In the genomic region with DNA sequence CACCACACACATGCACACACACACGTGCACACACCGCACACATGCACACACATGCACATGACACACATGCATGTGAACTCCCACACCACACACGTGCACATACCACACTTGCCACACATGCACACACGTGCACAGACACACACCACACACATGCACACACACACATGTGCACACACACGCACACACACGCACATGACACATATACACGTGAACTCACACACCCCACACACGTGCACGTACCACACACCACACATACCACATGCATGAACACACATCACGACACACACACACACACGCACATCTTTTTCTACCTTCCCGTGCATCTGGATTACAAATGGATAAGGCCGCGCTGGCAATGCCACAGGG, we compare ENCODE assay signal across 20 cellular contexts.
DNase-seq lines count a peak whose midpoint lies in the region; ATAC-seq, FAIRE-seq and TF ChIP-seq lines count a peak whose summit lies in the region.
"Had no signal": no experiment of that assay in that cellular context is flagged by ENCODE, and none has a peak within 500 bp of the region (broad histone marks: within the 10 kb centered on the region; RNA-seq: fewer than 3 reads in every experiment).

No MANE protein-coding gene starts in this region.

- H4K12ac ChIP-seq in trophoblast cell (ENCODE audit: low read depth, low read length): no peak overlapping the region

- H3K14ac ChIP-seq in trophoblast cell (ENCODE audit: low read length): no peak overlapping the region

- peak overlapping the region; percentile 87 for H3K23ac ChIP-seq in trophoblast cell (ENCODE audit: low read length)

- CTCF ChIA-PET in endothelial cell of umbilical vein (lab: Charles Lee): no interaction called here

- no peaks in the 10 kb centered on the region for H3K36me3 ChIP-seq in H7 (replicated peaks; ENCODE audit: control insufficient read depth, insufficient read depth, low read length)
- no peaks in the 10 kb centered on the region for H3K36me3 ChIP-seq in endothelial cell of umbilical vein (ENCODE audit: control insufficient read depth in 2 of 2, extremely low read depth in 1 of 2, insufficient read depth in 2 of 2, low read length in 2 of 2)
- H3K36me3 ChIP-seq in trophoblast cell (ENCODE audit: control insufficient read depth in 1 of 2, insufficient read depth in 2 of 2, low read length in 2 of 2): no peaks in the 10 kb centered on the region
- H3K36me3 ChIP-seq: BE2C, HAP-1, SJSA1 had no signal

- intact Hi-C loops in endothelial cell of umbilical vein (cut with micrococcal nuclease): no loop called here

- no peak overlapping the region for H2BK120ac ChIP-seq in trophoblast cell (ENCODE audit: insufficient read depth, low read length, poor library complexity)

- no peaks in the 10 kb centered on the region for H3K36me3 Mint-ChIP-seq in natural killer cell treated with Interleukin-12 subunit alpha and Interleukin-12 subunit beta and Interleukin-15 and Interleukin-18, amount 100 ng/mL, for 72 hours

- H3K4me1 Mint-ChIP-seq in natural killer cell treated with Interleukin-12 subunit alpha and Interleukin-12 subunit beta and Interleukin-15 and Interleukin-18, amount 100 ng/mL, for 72 hours (ENCODE audit: low read depth in 2 of 2): no peaks in the 10 kb centered on the region

- H4K20me1 ChIP-seq in endothelial cell of umbilical vein (replicated peaks; ENCODE audit: control insufficient read depth, extremely low read depth, insufficient read depth, low read length): no peaks in the 10 kb centered on the region

- H3K4ac ChIP-seq in trophoblast cell (ENCODE audit: low read depth, low read length): no peak overlapping the region

- no peak overlapping the region for H2AK5ac ChIP-seq in trophoblast cell (ENCODE audit: low read length)

- no peak overlapping the region for H4K91ac ChIP-seq in trophoblast cell (ENCODE audit: low read depth, low read length)

- peak; percentile 17 for DNase-seq in H7
- DNase-seq in HTR-8/SVneo (ENCODE audit: insufficient read length, low spot score): no peak
- no peak for DNase-seq in endothelial cell of umbilical vein (ENCODE audit: low read depth, low spot score)
- DNase-seq in trophoblast cell: no peak
- no peak for DNase-seq in NCI-H1436 (lab: John Stamatoyannopoulos, UW)
- no peak for DNase-seq in activated gamma-delta T cell treated with Interleukin-2 at 50 U/mL for 16 hours
- DNase-seq in natural killer cell treated with Interleukin-12 subunit alpha and Interleukin-12 subunit beta and Interleukin-15 and Interleukin-18, amount 100 ng/mL, for 72 hours (ENCODE audit: low spot score): no peak
- DNase-seq: BE2C, EL, GF-D8, NCI-H1105 treated with DMSO at 0.1 percent for 48 hours, NCI-H187, NCI-H446 treated with DMSO at 0.1 percent for 48 hours, NCI-H526 treated with DMSO at 0.1 percent for 48 hours, OCI-M1 had no signal

- 100% methylated on average over 2 of the region's 14 CpGs for WGBS in trophoblast cell (ENCODE audit: extremely low coverage, insufficient coverage, insufficient read length)

- H3K4me1 ChIP-seq in endothelial cell of umbilical vein (ENCODE audit: control insufficient read depth, extremely low read depth, insufficient read depth, low read length) (no peaks in the 10 kb centered on the region), trophoblast cell (ENCODE audit: control insufficient read depth in 1 of 2, insufficient read depth in 2 of 2, low read length in 2 of 2) (no peaks in the 10 kb centered on the region)
- H3K4me1 ChIP-seq: BE2C, HAP-1, SJSA1 had no signal

- no peaks in the 10 kb centered on the region for H3K9me1 ChIP-seq in endothelial cell of umbilical vein (replicated peaks; ENCODE audit: control insufficient read depth, extremely low read depth, insufficient read depth, low read length)

- ATAC-seq in natural killer cell treated with Interleukin-12 subunit alpha and Interleukin-12 subunit beta and Interleukin-15 and Interleukin-18, amount 100 ng/mL, for 72 hours: no peak
- ATAC-seq: Right ventricle myocardium inferior had no signal

- no peak overlapping the region for H3K27ac ChIP-seq in endothelial cell of umbilical vein (ENCODE audit: insufficient read depth, low read depth, low read length)
- no peak overlapping the region for H3K27ac ChIP-seq in trophoblast cell (ENCODE audit: low read depth, low read length)
- H3K27ac ChIP-seq: HL-60, SJSA1 had no signal

- no peak overlapping the region for H3K9ac ChIP-seq in endothelial cell of umbilical vein (replicated peaks; ENCODE audit: extremely low read depth, insufficient read depth, low read length)
- H3K9ac ChIP-seq in trophoblast cell (ENCODE audit: low read length): no peak overlapping the region

- BruUV-seq in endothelial cell of umbilical vein (replicated peaks; lab: Mats Ljungman, UMichigan): no TSS peak

- no peak for TF ChIP-seq POLR2A in endothelial cell of umbilical vein (IDR thresholded peaks at IDR 0.05; ENCODE audit: low read depth, low read length)

- no peak overlapping the region for H3K4me2 ChIP-seq in endothelial cell of umbilical vein (ENCODE audit: insufficient read depth, low read length)
- no peak overlapping the region for H3K4me2 ChIP-seq in trophoblast cell (ENCODE audit: low read length)

- no peak for TF ChIP-seq CTCF in endothelial cell of umbilical vein (IDR thresholded peaks at IDR 0.05; ENCODE audit: extremely low read depth in 1 of 2, insufficient read depth in 1 of 2, low read depth in 1 of 2, low read length in 2 of 2)

- H3K9me3 ChIP-seq in endothelial cell of umbilical vein (replicated peaks; ENCODE audit: control insufficient read depth, insufficient read depth, low read length) (peaks cover 2% of the 10 kb centered on the region), trophoblast cell (ENCODE audit: insufficient read depth, low read depth, low read length) (peaks cover 3% of the 10 kb centered on the region)
- H3K9me3 ChIP-seq: BE2C, HAP-1, SJSA1 had no signal

- H3K27me3 ChIP-seq in H7 (ENCODE audit: control insufficient read depth, insufficient read depth, low read length): no peaks in the 10 kb centered on the region
- no peaks in the 10 kb centered on the region for H3K27me3 ChIP-seq in endothelial cell of umbilical vein (ENCODE audit: control insufficient read depth in 2 of 2, insufficient read depth in 2 of 2, low read length in 2 of 2)
- H3K27me3 ChIP-seq in trophoblast cell (ENCODE audit: insufficient read depth, low read length): no peaks in the 10 kb centered on the region

- peaks cover 4% of the 10 kb centered on the region for H3K9me3 Mint-ChIP-seq in natural killer cell treated with Interleukin-12 subunit alpha and Interleukin-12 subunit beta and Interleukin-15 and Interleukin-18, amount 100 ng/mL, for 72 hours

- no peaks in the 10 kb centered on the region for H3K79me1 ChIP-seq in trophoblast cell (ENCODE audit: low read length)

- no peak overlapping the region for H3K27ac Mint-ChIP-seq in natural killer cell treated with Interleukin-12 subunit alpha and Interleukin-12 subunit beta and Interleukin-15 and Interleukin-18, amount 100 ng/mL, for 72 hours

- H3K4me3 Mint-ChIP-seq in natural killer cell treated with Interleukin-12 subunit alpha and Interleukin-12 subunit beta and Interleukin-15 and Interleukin-18, amount 100 ng/mL, for 72 hours: no peak overlapping the region

- peaks cover 21% of the 10 kb centered on the region in 2 donors for H3K27me3 Mint-ChIP-seq in natural killer cell treated with Interleukin-12 subunit alpha and Interleukin-12 subunit beta and Interleukin-15 and Interleukin-18, amount 100 ng/mL, for 72 hours

- H2BK12ac ChIP-seq in trophoblast cell (ENCODE audit: low read length): no peak overlapping the region

- no peak overlapping the region for H4K8ac ChIP-seq in trophoblast cell (ENCODE audit: low read depth, low read length)

- dilution Hi-C loops in endothelial cell of umbilical vein (cut with MboI; ENCODE audit: extremely low pct_ligation_motif_present, low sequenced_read_pairs): no loop called here

- H3K4me3 ChIP-seq in H7 (ENCODE audit: insufficient read depth, low read depth, low read length) (no peak overlapping the region), endothelial cell of umbilical vein (replicated peaks in 1 of 3; ENCODE audit: insufficient read depth in 1 of 3, low read depth in 1 of 3, low read length in 3 of 3) (no peak overlapping the region), trophoblast cell (ENCODE audit: low read depth, low read length) (peak overlapping the region; percentile 43)
- H3K4me3 ChIP-seq: HAP-1, SJSA1 had no signal

- H2AFZ ChIP-seq in endothelial cell of umbilical vein (ENCODE audit: low read depth, low read length) (no peak overlapping the region), trophoblast cell (ENCODE audit: insufficient read depth, low read length, poor library complexity) (no peak overlapping the region)

- no peak overlapping the region for H3K18ac ChIP-seq in trophoblast cell (ENCODE audit: low read length)

- peak; percentile 94 for FAIRE-seq in HTR-8/SVneo (lab: Jason Lieb, UNC)
- FAIRE-seq in endothelial cell of umbilical vein (lab: Jason Lieb, UNC): no peak
- FAIRE-seq: RCC 7860 had no signal

- POLR2A ChIA-PET in endothelial cell of umbilical vein (lab: Charles Lee): no interaction called here

- H3K79me2 ChIP-seq in endothelial cell of umbilical vein (ENCODE audit: control insufficient read depth, insufficient read depth, low read length): no peaks in the 10 kb centered on the region
- no peaks in the 10 kb centered on the region for H3K79me2 ChIP-seq in trophoblast cell (ENCODE audit: control insufficient read depth, insufficient read depth, low read length, poor library complexity)

- no peak overlapping the region for H2BK5ac ChIP-seq in trophoblast cell (ENCODE audit: low read depth, low read length, poor library complexity)

TF ChIP-seq in endothelial cell of umbilical vein, 7 proteins besides CTCF, POLR2A, EP300 and RAD21:
- TF ChIP-seq MYC (IDR thresholded peaks at IDR 0.05; ENCODE audit: low read depth, low read length): no peak
- TF ChIP-seq MAX (IDR thresholded peaks at IDR 0.05; ENCODE audit: insufficient read depth, insufficient read length): peak; percentile 24
- TF ChIP-seq POLR2AphosphoS5 (IDR thresholded peaks at IDR 0.05; ENCODE audit: insufficient read depth, low read depth, low read length): no peak
